Comparison of ENCODE assay signal across 11 cellular contexts in genomic region chr1:101259744-101260148, GRCh38. TPM values are rescaled to one million over a fixed set of nuclear protein-coding genes. Genes with fewer than 3 reads are reported as not detected.
A peak's percentile ranks its signal among the peaks of the same experiment; 100 is the strongest.
DNase-seq lines count a peak whose midpoint lies in the region; ATAC-seq lines count a peak whose summit lies in the region.
"Had no signal": no experiment of that assay in that cellular context is flagged by ENCODE, and none has a peak within 500 bp of the region (broad histone marks: within the 10 kb centered on the region; RNA-seq: fewer than 3 reads in every experiment).

No MANE protein-coding gene starts in this region.

- H3K4me1 Mint-ChIP-seq in activated CD4-positive, alpha-beta T cell treated with anti-CD3 and anti-CD28 coated beads, Interleukin-2, amount 10 ng/mL, durations not matched to agents 7 days and 5 days = peaks cover 72% of the 10 kb centered on the region

- ATAC-seq in stimulated activated naive CD8-positive, alpha-beta T cell treated with anti-CD3 and anti-CD28 coated beads, Interleukin-15, Interleukin-2, amounts not matched to agents 100 U/mL and 50 U/mL, for 24 hours = peak; percentile 65
- ATAC-seq in GM19455 (IDR thresholded peaks at IDR 0.05; ENCODE audit: unreplicated experiment) = no peak

- no peak for DNase-seq in activated CD4-positive, alpha-beta T cell treated with anti-CD3 and anti-CD28 coated beads, Interleukin-2, amount 10 ng/mL, durations not matched to agents 7 days and 5 days
- DNase-seq in activated CD4-positive, alpha-beta T cell treated with anti-CD3 and anti-CD28 coated beads for 1 hour = no peak
- peak; percentile 34 for DNase-seq in SKM-1 (lab: John Stamatoyannopoulos, UW; ENCODE audit: unreplicated experiment)
- DNase-seq in fibroblast of gingiva (ENCODE audit: low read depth) = peak; percentile 78
- no peak for DNase-seq in stimulated activated naive CD8-positive, alpha-beta T cell treated with anti-CD3 and anti-CD28 coated beads, Interleukin-15, Interleukin-2, amounts not matched to agents 100 U/mL and 50 U/mL, for 24 hours
- no peak for DNase-seq in NCI-H146 treated with DMSO at 0.1 percent for 48 hours (lab: John Stamatoyannopoulos, UW; ENCODE audit: unreplicated experiment)
- DNase-seq in MG63 = no peak
- DNase-seq: activated gamma-delta T cell, Calu3, NCI-H2171 had no signal

- H3K27ac Mint-ChIP-seq in activated CD4-positive, alpha-beta T cell treated with anti-CD3 and anti-CD28 coated beads, Interleukin-2, amount 10 ng/mL, durations not matched to agents 7 days and 5 days = peak overlapping the region; percentile 1

- no peaks in the 10 kb centered on the region for H3K9me3 ChIP-seq in MG63

- no peak overlapping the region for H3K4me3 Mint-ChIP-seq in activated CD4-positive, alpha-beta T cell treated with anti-CD3 and anti-CD28 coated beads, Interleukin-2, amount 10 ng/mL, durations not matched to agents 7 days and 5 days

- POLR2A ChIA-PET in activated CD4-positive, alpha-beta T cell treated with anti-CD3 and anti-CD28 coated beads, Interleukin-2, amount 10 ng/mL, durations not matched to agents 7 days and 5 days (lab: Charles Lee) = no interaction called here

- no peaks in the 10 kb centered on the region for H3K27me3 ChIP-seq in MG63

- no peak overlapping the region for H3K4me3 ChIP-seq in MG63

- CTCF ChIA-PET in activated CD4-positive, alpha-beta T cell treated with anti-CD3 and anti-CD28 coated beads, Interleukin-2, amount 10 ng/mL, durations not matched to agents 7 days and 5 days (lab: Charles Lee) = interaction anchor here (0.6 to 2.0 kb wide), 5 partner anchors 9 to 26 kb away, joined by 3 to 6 read pairs (median 4); no protein-coding TSS in a partner anchor

- peaks cover 2% of the 10 kb centered on the region for H3K27me3 Mint-ChIP-seq in activated CD4-positive, alpha-beta T cell treated with anti-CD3 and anti-CD28 coated beads, Interleukin-2, amount 10 ng/mL, durations not matched to agents 7 days and 5 days

- H3K36me3 Mint-ChIP-seq in activated CD4-positive, alpha-beta T cell treated with anti-CD3 and anti-CD28 coated beads, Interleukin-2, amount 10 ng/mL, durations not matched to agents 7 days and 5 days (ENCODE audit: low read depth) = peaks cover 6% of the 10 kb centered on the region

- no peaks in the 10 kb centered on the region for H3K36me3 ChIP-seq in MG63

- H3K9me3 Mint-ChIP-seq in activated CD4-positive, alpha-beta T cell treated with anti-CD3 and anti-CD28 coated beads, Interleukin-2, amount 10 ng/mL, durations not matched to agents 7 days and 5 days = no peaks in the 10 kb centered on the region

RNA-seq across cellular contexts. Expression of gene S1PR1, which starts 22.9 kb away (rescaled TPM):
- 100 to 1,000 TPM; 177 to 209 TPM for total RNA-seq in activated CD4-positive, alpha-beta T cell treated with anti-CD3 and anti-CD28 coated beads, Interleukin-2, amount 10 ng/mL, durations not matched to agents 7 days and 5 days
- 0.30 TPM in 1 of 2 replicates, not detected in the other for total RNA-seq in MG63 (2014; rRNA removed; shearing (Covaris generic); ENCODE audit: low replicate concordance)
- total RNA-seq: Calu3 had no signal

Comparison
In these comparisons a context has a peak if more than half of its experiments do, and no peak if none do; other contexts are left out.
1. DNase-seq: peak in SKM-1 (single experiment) and fibroblast of gingiva (single experiment); none in activated CD4-positive, alpha-beta T cell treated with anti-CD3 and anti-CD28 coated beads, Interleukin-2, amount 10 ng/mL, durations not matched to agents 7 days and 5 days (single experiment), activated CD4-positive, alpha-beta T cell treated with anti-CD3 and anti-CD28 coated beads for 1 hour (single experiment), stimulated activated naive CD8-positive, alpha-beta T cell treated with anti-CD3 and anti-CD28 coated beads, Interleukin-15, Interleukin-2, amounts not matched to agents 100 U/mL and 50 U/mL, for 24 hours (single experiment), NCI-H146 treated with DMSO at 0.1 percent for 48 hours (single experiment) and MG63 (single experiment).
2. RNA of gene S1PR1, which starts 22.9 kb away (total RNA-seq): 177 to 209 TPM in activated CD4-positive, alpha-beta T cell treated with anti-CD3 and anti-CD28 coated beads, Interleukin-2, amount 10 ng/mL, durations not matched to agents 7 days and 5 days; 0.30 TPM in MG63; every median in the first group is over 100 times any median in the second.